Comparison of ENCODE assay signal across 8 cellular contexts in genomic region chr4:79241846-79242245, GRCh38.
DNase-seq lines count a peak whose midpoint lies in the region; ATAC-seq and TF ChIP-seq lines count a peak whose summit lies in the region.

No MANE protein-coding gene starts in this region.

- TF ChIP-seq POLR2A in NB4 (IDR thresholded peaks at IDR 0.05; ENCODE audit: extremely low read depth, insufficient read length): no peak

- no peak overlapping the region for H3K27ac ChIP-seq in brain microvascular endothelial cell

- H3K4me3 ChIP-seq in NB4 (ENCODE audit: low read depth, low read length) (no peak overlapping the region), brain microvascular endothelial cell (ENCODE audit: low read depth, low read length) (no peak overlapping the region), retinal pigment epithelial cell (ENCODE audit: low read length) (no peak overlapping the region)

- peak; percentile 14 for DNase-seq in NCI-H510A treated with DMSO at 0.1 percent for 48 hours (lab: John Stamatoyannopoulos, UW)
- no peak for DNase-seq in NCI-H510A (lab: John Stamatoyannopoulos, UW)
- peak; percentile 46 for DNase-seq in NB4 (ENCODE audit: low read depth)
- DNase-seq in brain microvascular endothelial cell: peak; percentile 45
- peak; percentile 7 for DNase-seq in retinal pigment epithelial cell (ENCODE audit: low read depth)
- DNase-seq in ecto neural progenitor cell (ENCODE audit: low spot score): no peak

- ATAC-seq in HG02884 (IDR thresholded peaks at IDR 0.05; ENCODE audit: unreplicated experiment) (no peak), GM18520 (IDR thresholded peaks at IDR 0.05; ENCODE audit: unreplicated experiment) (no peak)

- H3K36me3 ChIP-seq in brain microvascular endothelial cell (replicated peaks): no peaks in the 10 kb centered on the region

- TF ChIP-seq CTCF in NB4 (IDR thresholded peaks at IDR 0.05; ENCODE audit: low read depth, low read length): no peak
- peak; percentile 9 for TF ChIP-seq CTCF in brain microvascular endothelial cell (IDR thresholded peaks at IDR 0.05; ENCODE audit: low read depth, low read length, missing control alignments)
- TF ChIP-seq CTCF in retinal pigment epithelial cell (conservative IDR thresholded peaks at IDR 0.05; ENCODE audit: low read depth, low read length): peak; percentile 45

- in situ Hi-C loops in brain microvascular endothelial cell (cut with HindIII; ENCODE audit: low pct_ligation_motif_present, low sequenced_read_pairs): no loop called here

- no peaks in the 10 kb centered on the region for H3K27me3 ChIP-seq in brain microvascular endothelial cell (replicated peaks)

Comparison
In these comparisons a context has a peak if more than half of its experiments do, and no peak if none do; other contexts are left out.
1. DNase-seq: peak in NCI-H510A treated with DMSO at 0.1 percent for 48 hours (single experiment), NB4 (single experiment), brain microvascular endothelial cell (single experiment) and retinal pigment epithelial cell (single experiment); none in NCI-H510A (single experiment) and ecto neural progenitor cell (single experiment).